In the genomic region with DNA sequence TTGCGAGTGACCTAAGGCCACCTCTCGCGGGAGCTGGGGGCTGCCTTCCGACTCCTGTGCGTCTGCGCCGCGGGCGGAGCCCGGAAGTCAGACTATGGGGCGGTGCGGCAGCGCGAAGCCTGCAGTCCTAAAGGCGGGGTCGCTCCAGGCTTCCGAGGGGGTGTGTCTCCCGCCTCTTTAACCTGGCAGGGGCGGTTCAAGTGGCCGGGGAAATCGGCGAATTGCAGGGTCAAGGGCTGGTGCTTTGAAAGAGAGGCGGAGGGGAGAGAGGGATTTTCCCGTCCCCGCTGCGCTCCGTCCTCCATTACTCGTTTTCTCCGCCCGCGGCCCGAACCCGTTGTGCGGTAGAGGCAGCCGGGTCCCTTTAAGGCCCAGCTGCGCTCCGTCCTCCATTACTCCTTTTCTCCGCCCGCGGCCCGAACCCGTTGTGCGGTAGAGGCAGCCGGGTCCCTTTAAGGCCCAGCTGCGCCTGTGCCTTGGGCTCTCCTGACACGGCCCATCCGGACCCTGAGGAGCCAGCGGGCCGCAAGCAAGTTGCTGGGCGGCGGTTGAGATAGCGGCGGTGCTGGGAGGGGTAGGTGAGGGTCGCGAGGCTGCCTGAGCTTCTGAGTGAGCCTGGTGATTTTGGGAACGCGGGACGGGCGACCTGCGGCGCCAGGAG, we compare ENCODE assay signal across 8 cellular contexts. TPM values are rescaled to one million over a fixed set of nuclear protein-coding genes. Genes with fewer than 3 reads are reported as not detected.
DNase-seq lines count a peak whose midpoint lies in the region; ATAC-seq and TF ChIP-seq lines count a peak whose summit lies in the region.
"Not testable (repeated sequence)": the region's sequence is repeated elsewhere in the genome, so short reads cannot be mapped to it uniquely, and the experiment has no call there.

A gene with protein sequence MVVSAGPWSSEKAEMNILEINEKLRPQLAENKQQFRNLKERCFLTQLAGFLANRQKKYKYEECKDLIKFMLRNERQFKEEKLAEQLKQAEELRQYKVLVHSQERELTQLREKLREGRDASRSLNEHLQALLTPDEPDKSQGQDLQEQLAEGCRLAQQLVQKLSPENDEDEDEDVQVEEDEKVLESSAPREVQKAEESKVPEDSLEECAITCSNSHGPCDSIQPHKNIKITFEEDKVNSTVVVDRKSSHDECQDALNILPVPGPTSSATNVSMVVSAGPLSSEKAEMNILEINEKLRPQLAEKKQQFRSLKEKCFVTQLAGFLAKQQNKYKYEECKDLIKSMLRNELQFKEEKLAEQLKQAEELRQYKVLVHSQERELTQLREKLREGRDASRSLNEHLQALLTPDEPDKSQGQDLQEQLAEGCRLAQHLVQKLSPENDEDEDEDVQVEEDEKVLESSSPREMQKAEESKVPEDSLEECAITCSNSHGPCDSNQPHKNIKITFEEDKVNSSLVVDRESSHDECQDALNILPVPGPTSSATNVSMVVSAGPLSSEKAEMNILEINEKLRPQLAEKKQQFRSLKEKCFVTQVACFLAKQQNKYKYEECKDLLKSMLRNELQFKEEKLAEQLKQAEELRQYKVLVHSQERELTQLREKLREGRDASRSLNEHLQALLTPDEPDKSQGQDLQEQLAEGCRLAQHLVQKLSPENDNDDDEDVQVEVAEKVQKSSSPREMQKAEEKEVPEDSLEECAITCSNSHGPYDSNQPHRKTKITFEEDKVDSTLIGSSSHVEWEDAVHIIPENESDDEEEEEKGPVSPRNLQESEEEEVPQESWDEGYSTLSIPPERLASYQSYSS (N-terminal part only) (plus strand): TSS at position 83 of the 661 bp plus-strand sequence. CDS start 21,820 bp downstream, outside the sequence.

- CTCF ChIA-PET in Panc1 (lab: Charles Lee), result not testable (repeated sequence)

- H3K4me3 ChIP-seq in KMS-11 (IDR thresholded peaks at IDR 0.05; ENCODE audit: insufficient read depth, low read depth, low read length) (peak within 1 kb of the TSS; percentile 57), Panc1 (ENCODE audit: low read depth in 2 of 2, low read length in 2 of 2) (peak within 1 kb of the TSS; percentile 64 to 76), epithelial cell of proximal tubule (ENCODE audit: low read depth, low read length) (peak within 1 kb of the TSS; percentile 67), mucosa of rectum (ENCODE audit: low read length in 2 of 2) (peak within 1 kb of the TSS; percentile 67 to 79)

- DNase-seq in DMS114 treated with DMSO at 0.1 percent for 48 hours (lab: John Stamatoyannopoulos, UW; ENCODE audit: unreplicated experiment) (peak; percentile 73), Panc1 (ENCODE audit: low read depth, low spot score) (peak; percentile 8), activated T-cell treated with anti-CD3 and anti-CD28 coated beads for 4 hours (peak; percentile 61)
- not testable (repeated sequence) for DNase-seq in epithelial cell of proximal tubule (ENCODE audit: low read depth)
- peak; percentile 69 to 77 for DNase-seq in stimulated activated CD8-positive, alpha-beta memory T cell treated with anti-CD3 and anti-CD28 coated beads, Interleukin-2, amount 100 ng/mL, for 48 hours (ENCODE audit: low read depth in 2 of 2)

- TSS peak; percentile 79 for BruUV-seq in Panc1 (replicated peaks; lab: Mats Ljungman, UMichigan)

- H3K27ac ChIP-seq in KMS-11, result peak within 1 kb of the TSS; percentile 86
- peak within 1 kb of the TSS; percentile 80 for H3K27ac ChIP-seq in Panc1 (ENCODE audit: low read length)
- peak within 1 kb of the TSS; percentile 72 to 76 for H3K27ac ChIP-seq in mucosa of rectum (ENCODE audit: low read depth in 2 of 2, low read length in 2 of 2)

- peaks cover 21% of the 10 kb centered on the region for H3K4me1 ChIP-seq in KMS-11 (ENCODE audit: low read depth, poor library complexity, severe bottlenecking)
- H3K4me1 ChIP-seq in Panc1 (ENCODE audit: control insufficient read depth, insufficient read depth, low read length); mucosa of rectum (ENCODE audit: control insufficient read depth in 2 of 2, insufficient read depth in 2 of 2, low read length in 2 of 2): not testable (repeated sequence)

- in situ Hi-C loops in Panc1 (cut with HindIII; ENCODE audit: low pct_unique_long_range_greater_than_20kb, low sequenced_read_pairs), result not testable (repeated sequence)

- peaks cover 23% of the 10 kb centered on the region for H3K79me2 ChIP-seq in KMS-11 (ENCODE audit: insufficient read depth, low read depth)

- H3K9ac ChIP-seq in KMS-11, result peak within 1 kb of the TSS; percentile 84
- peak within 1 kb of the TSS; percentile 65 to 66 for H3K9ac ChIP-seq in mucosa of rectum (ENCODE audit: low read depth in 1 of 2, low read length in 2 of 2)

- H4K20me1 ChIP-seq in KMS-11 (ENCODE audit: insufficient read depth), result not testable (repeated sequence)

- not testable (repeated sequence) for H3K36me3 ChIP-seq in KMS-11 (ENCODE audit: insufficient read depth); Panc1 (ENCODE audit: control insufficient read depth, insufficient read depth, low read length); mucosa of rectum (ENCODE audit: control insufficient read depth in 2 of 2, insufficient read depth in 2 of 2, low read length in 2 of 2)

- peak within 1 kb of the TSS; percentile 64 for H3K4me2 ChIP-seq in KMS-11

- not testable (repeated sequence) for H3K27me3 ChIP-seq in KMS-11 (ENCODE audit: insufficient read depth, low read depth); Panc1 (ENCODE audit: control insufficient read depth, insufficient read depth, low read length); mucosa of rectum (ENCODE audit: control insufficient read depth in 2 of 2, insufficient read depth in 2 of 2, low read length in 2 of 2)

- peak; percentile 80 for ATAC-seq in GM21717 (IDR thresholded peaks at IDR 0.05; ENCODE audit: unreplicated experiment)
- ATAC-seq in Panc1, result peak; percentile 99

- H3K9me3 ChIP-seq in Panc1 (ENCODE audit: control insufficient read depth, insufficient read depth, low read depth, low read length); mucosa of rectum (ENCODE audit: control insufficient read depth in 2 of 2, low read length in 2 of 2): not testable (repeated sequence)

- peak within 1 kb of the TSS; percentile 95 for H2AFZ ChIP-seq in KMS-11 (ENCODE audit: low read depth)

- POLR2A ChIA-PET in Panc1 (lab: Charles Lee), result not testable (repeated sequence)

- not testable (repeated sequence) for TF ChIP-seq CTCF in KMS-11 (conservative IDR thresholded peaks at IDR 0.05; ENCODE audit: low read depth, low read length); Panc1 (IDR thresholded peaks at IDR 0.05); epithelial cell of proximal tubule (conservative IDR thresholded peaks at IDR 0.05; ENCODE audit: low read depth, low read length)

- intact Hi-C loops in Panc1 (cut with micrococcal nuclease; ENCODE audit: unreplicated experiment), result not testable (repeated sequence)

RNA-seq across cellular contexts. Expression of the gene that starts here (rescaled TPM):
- 10.3 TPM for total RNA-seq in Panc1 (2021; ENCODE audit: unreplicated experiment)
- 6.0 TPM for polyA plus RNA-seq in Panc1 (2012; ENCODE audit: insufficient read length)
- 3.2 and 4.2 TPM in 2 replicates for total RNA-seq in epithelial cell of proximal tubule
